ENCODE assay signal across 18 cellular contexts in the genomic region with DNA sequence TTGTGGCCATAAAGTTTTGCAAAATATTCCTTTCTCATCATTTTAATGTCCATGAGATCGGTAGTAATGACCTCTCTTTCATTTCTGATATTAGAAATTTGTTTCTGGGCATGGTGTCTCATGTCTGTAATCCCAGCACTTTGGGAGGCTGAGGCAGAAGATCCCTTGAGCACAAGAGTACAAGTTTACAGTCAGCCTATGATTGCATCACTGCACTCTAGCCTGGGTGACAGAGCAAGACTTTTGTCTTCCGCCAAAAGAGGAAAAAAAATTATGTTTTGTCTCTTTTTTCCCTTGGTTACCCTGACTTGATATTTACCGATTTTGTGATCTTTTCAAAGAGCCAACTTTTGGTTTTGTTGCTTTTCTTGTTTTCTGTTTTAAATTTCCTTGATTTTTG.
DNase-seq lines count a peak whose midpoint lies in the region; FAIRE-seq lines count a peak whose summit lies in the region.
"Had no signal": no experiment of that assay in that cellular context is flagged by ENCODE, and none has a peak within 500 bp of the region (broad histone marks: within the 10 kb centered on the region; RNA-seq: fewer than 3 reads in every experiment).

No MANE protein-coding gene starts in this region.

- DNase-seq in SIG-M5 treated with dmso at 0.1 percent for 504 hours (lab: John Stamatoyannopoulos, UW; ENCODE audit: unreplicated experiment) (peak; percentile 43), SIG-M5 (lab: John Stamatoyannopoulos, UW) (no peak), MV-4-11 (lab: John Stamatoyannopoulos, UW) (peak; percentile 11), HUDEP-2 (lab: John Stamatoyannopoulos, UW; ENCODE audit: unreplicated experiment in 76 of 76) (no peak), GM19239 (ENCODE audit: insufficient read length, low spot score) (no peak), kidney tubule cell (ENCODE audit: low spot score) (no peak)
- DNase-seq: 8988T; AML-193; Calu3; CD4-positive, CD25-positive, alpha-beta regulatory T cell; DMS153; DMS79 treated with DMSO at 0.1 percent for 48 hours; EL; KBM-7 had no signal

- H3K4me3 Mint-ChIP-seq in dendritic cell treated with granulocyte-macrophage colony-stimulating factor and Interleukin-4, amounts not matched to agents 40 ng/mL and 50 ng/mL, for 4 days: peak overlapping the region; percentile 57
- H3K4me3 Mint-ChIP-seq: CD4-positive, CD25-positive, alpha-beta regulatory T cell had no signal

- no peaks in the 10 kb centered on the region for H3K9me3 Mint-ChIP-seq in dendritic cell treated with granulocyte-macrophage colony-stimulating factor and Interleukin-4, amounts not matched to agents 40 ng/mL and 50 ng/mL, for 4 days

- H3K27ac Mint-ChIP-seq in dendritic cell treated with granulocyte-macrophage colony-stimulating factor and Interleukin-4, amounts not matched to agents 40 ng/mL and 50 ng/mL, for 4 days: peak overlapping the region; percentile 46
- H3K27ac Mint-ChIP-seq: CD4-positive, CD25-positive, alpha-beta regulatory T cell had no signal

- H3K4me1 Mint-ChIP-seq in dendritic cell treated with granulocyte-macrophage colony-stimulating factor and Interleukin-4, amounts not matched to agents 40 ng/mL and 50 ng/mL, for 4 days (ENCODE audit: low read depth): peaks cover 10% of the 10 kb centered on the region

- H3K27me3 Mint-ChIP-seq in dendritic cell treated with granulocyte-macrophage colony-stimulating factor and Interleukin-4, amounts not matched to agents 40 ng/mL and 50 ng/mL, for 4 days: peaks cover 13% of the 10 kb centered on the region

- H3K36me3 Mint-ChIP-seq in dendritic cell treated with granulocyte-macrophage colony-stimulating factor and Interleukin-4, amounts not matched to agents 40 ng/mL and 50 ng/mL, for 4 days (ENCODE audit: low read depth): no peaks in the 10 kb centered on the region
- H3K36me3 Mint-ChIP-seq: CD4-positive, CD25-positive, alpha-beta regulatory T cell had no signal

- intact Hi-C loops in dendritic cell treated with granulocyte-macrophage colony-stimulating factor and Interleukin-4, amounts not matched to agents 40 ng/mL and 50 ng/mL, for 4 days (cut with micrococcal nuclease): no loop called here

- FAIRE-seq in GM19239 (lab: Jason Lieb, UNC): no peak
- FAIRE-seq: G401.6, GM12891, H1 had no signal

Comparison
In these comparisons a context has a peak if more than half of its experiments do, and no peak if none do; other contexts are left out.
1. DNase-seq: peak in SIG-M5 treated with dmso at 0.1 percent for 504 hours (single experiment) and MV-4-11 (single experiment); none in SIG-M5 (single experiment), HUDEP-2 (0 of 76), GM19239 (single experiment) and kidney tubule cell (single experiment).